15 cellular contexts compared by ENCODE assay signal in the genomic region with DNA sequence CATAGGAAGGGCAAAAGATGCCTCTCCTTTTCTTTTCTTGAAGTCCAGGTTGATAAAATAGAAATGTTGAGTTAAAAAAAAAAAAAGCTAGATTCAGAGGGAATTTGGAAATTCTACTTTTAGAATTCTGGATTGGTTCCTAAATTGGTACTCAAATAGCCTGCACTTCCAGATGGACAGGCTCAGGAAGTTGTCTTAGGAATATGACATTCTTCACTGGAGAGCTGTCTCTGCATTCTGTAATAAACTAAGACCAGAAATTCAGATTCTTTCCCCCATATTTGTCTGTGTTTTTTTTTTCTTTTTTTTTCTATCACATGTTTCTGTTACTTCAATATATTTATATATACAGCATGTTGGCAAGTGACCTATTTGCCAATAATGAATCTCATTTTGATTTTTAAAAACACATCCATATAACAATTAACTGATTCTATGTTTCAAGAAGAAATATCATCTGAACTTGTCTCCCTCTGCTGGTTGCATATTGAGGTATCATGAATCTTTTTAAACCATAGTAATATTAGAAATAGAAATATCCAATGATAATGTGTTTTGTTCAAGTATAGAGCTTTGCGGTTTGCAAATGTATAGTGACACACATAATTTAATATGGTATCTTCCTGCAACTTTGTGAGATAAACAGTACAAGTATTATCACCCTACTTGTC. TPM values are rescaled to one million over a fixed set of nuclear protein-coding genes. Genes with fewer than 3 reads are reported as not detected.
A peak's percentile ranks its signal among the peaks of the same experiment; 100 is the strongest.
DNase-seq lines count a peak whose midpoint lies in the region; TF ChIP-seq lines count a peak whose summit lies in the region.
"Had no signal": no experiment of that assay in that cellular context is flagged by ENCODE, and none has a peak within 500 bp of the region (broad histone marks: within the 10 kb centered on the region; RNA-seq: fewer than 3 reads in every experiment).

No MANE protein-coding gene starts in this region.

- H3K4me1 Mint-ChIP-seq in MCF 10A (ENCODE audit: insufficient read depth, unreplicated experiment): no peaks in the 10 kb centered on the region

- POLR2A ChIA-PET in MCF 10A (lab: Yijun Ruan, JAX): no interaction called here
- POLR2A ChIA-PET in RWPE1 (lab: Yijun Ruan, JAX; ENCODE audit: low non-redundant PET): no interaction called here

- H3K36me3 ChIP-seq in breast epithelium: no peaks in the 10 kb centered on the region
- H3K36me3 ChIP-seq in tibial nerve: no peaks in the 10 kb centered on the region
- H3K36me3 ChIP-seq: gastroesophageal sphincter, MG63 had no signal

- H3K27me3 ChIP-seq in breast epithelium (no peaks in the 10 kb centered on the region), tibial nerve (no peaks in the 10 kb centered on the region)
- H3K27me3 ChIP-seq: gastroesophageal sphincter, MG63, testis had no signal

- TF ChIP-seq POLR2A in breast epithelium (IDR thresholded peaks at IDR 0.05): no peak
- no peak for TF ChIP-seq POLR2A in tibial nerve (IDR thresholded peaks at IDR 0.05)

- H3K9me3 ChIP-seq in breast epithelium: no peaks in the 10 kb centered on the region
- no peaks in the 10 kb centered on the region for H3K9me3 ChIP-seq in tibial nerve
- H3K9me3 ChIP-seq: gastroesophageal sphincter, MG63, testis had no signal

- no peak overlapping the region for H3K4me3 Mint-ChIP-seq in MCF 10A (ENCODE audit: unreplicated experiment)
- H3K4me3 Mint-ChIP-seq: CD4-positive, alpha-beta T cell had no signal

- 50 to 56% methylated on average over 1 of the region's 1 CpG for WGBS in tibial nerve, 2 donors

- CTCF ChIA-PET in MCF 10A (lab: Yijun Ruan, JAX): interaction anchor here (0.9 to 1.0 kb wide), 2 partner anchors 11 to 12 kb away, joined by 3 to 9 read pairs; no protein-coding TSS in a partner anchor
- CTCF ChIA-PET in RWPE1 (lab: Yijun Ruan, JAX): interaction anchor here (0.6 kb wide), 2 partner anchors 10 to 705 kb away, joined by 3 to 9 read pairs; no protein-coding TSS in a partner anchor

- TF ChIP-seq CTCF in MCF 10A (IDR thresholded peaks at IDR 0.05; ENCODE audit: unreplicated experiment): no peak
- no peak for TF ChIP-seq CTCF in breast epithelium (IDR thresholded peaks at IDR 0.05)
- 0 out of 2 replicates have a peak, but pooled peaks have one; percentile 7 for TF ChIP-seq CTCF in RWPE1 (conservative IDR thresholded peaks at IDR 0.05; ENCODE audit: low read depth)
- no peak for TF ChIP-seq CTCF in fibroblast of villous mesenchyme (IDR thresholded peaks at IDR 0.05; ENCODE audit: insufficient read depth, low read depth, low read length)
- TF ChIP-seq CTCF in tibial nerve (IDR thresholded peaks at IDR 0.05): peak in 3 of 5 experiments; percentile 24 to 27 (median 26)
- TF ChIP-seq CTCF in GM20000 (IDR thresholded peaks at IDR 0.05; ENCODE audit: extremely low read depth, missing control alignments): no peak

- no peaks in the 10 kb centered on the region for H3K36me3 Mint-ChIP-seq in MCF 10A (ENCODE audit: insufficient read depth, unreplicated experiment)

- BruUV-seq in MCF 10A (replicated peaks; lab: Mats Ljungman, UMichigan): no TSS peak

- peaks cover 17% of the 10 kb centered on the region for H3K27me3 Mint-ChIP-seq in MCF 10A (ENCODE audit: insufficient read depth, unreplicated experiment)
- H3K27me3 Mint-ChIP-seq: CD4-positive, alpha-beta T cell had no signal

- TF ChIP-seq EP300 in tibial nerve (IDR thresholded peaks at IDR 0.05): no peak

- intact Hi-C loops in MCF 10A (cut with micrococcal nuclease): loop anchor here (1.0 kb wide), 1 partner anchor 314 kb away; no protein-coding TSS in a partner anchor
- intact Hi-C loops in breast epithelium (cut with DNase I; ENCODE audit: low total_unique reads): no loop called here

- DNase-seq in MCF 10A (ENCODE audit: unreplicated experiment) (peak; percentile 7), breast epithelium (ENCODE audit: low spot score in 2 of 2) (no peak), RWPE1 (ENCODE audit: low spot score) (no peak), fibroblast of villous mesenchyme (ENCODE audit: low read depth) (peak; percentile 8), tibial nerve (ENCODE audit: low spot score in 2 of 2) (no peak), GM20000 (ENCODE audit: low spot score) (no peak)
- no peak for DNase-seq in activated effector memory CD4-positive, alpha-beta T cell treated with Interleukin-2 at 50 U/mL for 16 hours
- no peak for DNase-seq in stimulated activated CD4-positive, alpha-beta T cell treated with anti-CD3 and anti-CD28 coated beads, Interleukin-4, amount 100 ng/mL, for 24 hours
- DNase-seq: activated T-cell treated with anti-CD3 and anti-CD28 coated beads, Interleukin-2, amount 50 U/mL, for 48 hours; CD4-positive, alpha-beta T cell; central memory CD4-positive, alpha-beta T cell; MG63; testis had no signal

- H3K27ac Mint-ChIP-seq in MCF 10A (ENCODE audit: low read depth, unreplicated experiment): no peak overlapping the region
- H3K27ac Mint-ChIP-seq: CD4-positive, alpha-beta T cell had no signal

- H3K4me3 ChIP-seq in breast epithelium (no peak overlapping the region), fibroblast of villous mesenchyme (ENCODE audit: low read depth, low read length) (no peak overlapping the region), tibial nerve (no peak overlapping the region)
- H3K4me3 ChIP-seq: gastroesophageal sphincter, lung, MG63, testis had no signal

- H3K4me1 ChIP-seq in breast epithelium (no peaks in the 10 kb centered on the region), tibial nerve (no peaks in the 10 kb centered on the region)
- H3K4me1 ChIP-seq: gastroesophageal sphincter, testis had no signal

- H3K9me3 Mint-ChIP-seq in MCF 10A (ENCODE audit: unreplicated experiment): no peaks in the 10 kb centered on the region
- H3K9me3 Mint-ChIP-seq: CD4-positive, alpha-beta T cell had no signal

- no peak overlapping the region for H3K27ac ChIP-seq in breast epithelium
- no peak overlapping the region for H3K27ac ChIP-seq in RWPE1
- H3K27ac ChIP-seq in tibial nerve: no peak overlapping the region
- H3K27ac ChIP-seq: gastroesophageal sphincter, testis had no signal

RNA-seq across cellular contexts. Expression of a gene that starts 8.5 kb away (rescaled TPM):
- not detected in 2 replicates for total RNA-seq in MCF 10A (2022)
- 1 to 10 TPM; 1.6 to 3.8 (median 3.5) TPM for total RNA-seq in breast epithelium
- total RNA-seq in fibroblast of villous mesenchyme: 0.64 and 1.3 TPM in 2 replicates
- total RNA-seq in tibial nerve: 1 to 10 TPM; 3.6 to 6.1 (median 4.2) TPM
- total RNA-seq: CD4-positive, alpha-beta T cell had no signal

Comparison
In these comparisons a context has a peak if more than half of its experiments do, and no peak if none do; other contexts are left out.
1. DNase-seq: peak in MCF 10A (single experiment) and fibroblast of villous mesenchyme (single experiment); none in breast epithelium (0 of 2), RWPE1 (single experiment), tibial nerve (0 of 2), activated effector memory CD4-positive, alpha-beta T cell treated with Interleukin-2 at 50 U/mL for 16 hours (single experiment), GM20000 (single experiment) and stimulated activated CD4-positive, alpha-beta T cell treated with anti-CD3 and anti-CD28 coated beads, Interleukin-4, amount 100 ng/mL, for 24 hours (single experiment).
2. CTCF ChIP-seq: peak in RWPE1 (single experiment) and tibial nerve (3 of 5); none in MCF 10A (single experiment), breast epithelium (0 of 3), fibroblast of villous mesenchyme (single experiment) and GM20000 (single experiment).